ENCODE assay signal across 9 cellular contexts in the genomic region with DNA sequence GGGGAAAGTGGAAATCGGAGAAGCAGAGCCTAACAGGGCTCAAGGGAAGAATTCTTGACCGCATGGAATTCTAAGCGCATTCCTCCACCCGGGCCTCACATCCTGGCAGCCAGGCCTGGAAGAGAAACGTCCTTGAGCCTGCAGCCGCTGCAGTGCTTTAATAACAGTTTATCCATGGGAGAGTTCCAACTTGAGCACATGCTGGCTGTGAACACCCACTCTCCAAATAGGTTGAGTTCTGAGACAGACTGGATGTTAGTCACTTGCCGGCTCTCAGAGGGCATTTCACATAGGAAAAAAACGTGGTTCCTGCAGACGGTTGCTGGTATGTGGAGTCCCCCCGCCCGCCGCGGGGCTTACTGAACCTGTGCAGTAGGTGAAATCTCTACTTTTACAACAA.
DNase-seq lines count a peak whose midpoint lies in the region; ATAC-seq, FAIRE-seq and TF ChIP-seq lines count a peak whose summit lies in the region.
"Had no signal": no experiment of that assay in that cellular context is flagged by ENCODE, and none has a peak within 500 bp of the region (broad histone marks: within the 10 kb centered on the region; RNA-seq: fewer than 3 reads in every experiment).

No MANE protein-coding gene starts in this region.

- CTCF ChIA-PET in endothelial cell of umbilical vein (lab: Charles Lee), result interaction anchor here (0.6 to 9.8 kb wide), 27 partner anchors 16 to 621 kb away, joined by 3 to 450 read pairs (median 7); a partner anchor contains a TSS

- no peaks in the 10 kb centered on the region for H3K27me3 ChIP-seq in endothelial cell of umbilical vein (ENCODE audit: control insufficient read depth in 2 of 2, insufficient read depth in 2 of 2, low read length in 2 of 2)
- no peaks in the 10 kb centered on the region for H3K27me3 ChIP-seq in mesendoderm (ENCODE audit: insufficient read depth, low read length, poor library complexity)

- H4K5ac ChIP-seq in mesendoderm (ENCODE audit: low read length), result no peak overlapping the region

- peaks cover 10% of the 10 kb centered on the region for H3K79me2 ChIP-seq in endothelial cell of umbilical vein (ENCODE audit: control insufficient read depth, insufficient read depth, low read length)
- H3K79me2 ChIP-seq in mesendoderm (ENCODE audit: control insufficient read depth, insufficient read depth, low read length), result no peaks in the 10 kb centered on the region

- FAIRE-seq in endothelial cell of umbilical vein (lab: Jason Lieb, UNC), result peak; percentile 98

- dilution Hi-C loops in endothelial cell of umbilical vein (cut with MboI; ENCODE audit: extremely low pct_ligation_motif_present, low sequenced_read_pairs), result loop anchor here (25.0 kb wide), 1 partner anchor 176 kb away; a partner anchor contains a TSS

- WGBS in mesendoderm (ENCODE audit: extremely low coverage, insufficient coverage, low lambda C conversion rate), result no CpG with 5 or more reads among the region's 13 CpGs

- DNase-seq in ACHN, result peak; percentile 99
- peak; percentile 100 for DNase-seq in LHCN-M2 (ENCODE audit: low read depth)
- DNase-seq in endothelial cell of umbilical vein (ENCODE audit: low read depth, low spot score), result peak; percentile 96
- peak; percentile 97 for DNase-seq in mesendoderm
- DNase-seq in KG1 (lab: John Stamatoyannopoulos, UW), result no peak
- DNase-seq in germinal center (ENCODE audit: low spot score), result no peak
- no peak for DNase-seq in stimulated activated CD4-positive, alpha-beta T cell treated with anti-CD3 and anti-CD28 coated beads, Interleukin-2, amount 100 ng/mL, for 48 hours

- H2BK120ac ChIP-seq in mesendoderm (ENCODE audit: low read depth, low read length), result peak overlapping the region; percentile 48

- H3K23ac ChIP-seq in mesendoderm (ENCODE audit: low read length), result no peak overlapping the region

- H4K20me1 ChIP-seq in endothelial cell of umbilical vein (replicated peaks; ENCODE audit: control insufficient read depth, extremely low read depth, insufficient read depth, low read length), result no peaks in the 10 kb centered on the region

- H2AFZ ChIP-seq in endothelial cell of umbilical vein (ENCODE audit: low read depth, low read length), result no peak overlapping the region

- peaks cover 62% of the 10 kb centered on the region for H3K4me1 ChIP-seq in endothelial cell of umbilical vein (ENCODE audit: control insufficient read depth, extremely low read depth, insufficient read depth, low read length)
- H3K4me1 ChIP-seq in mesendoderm (ENCODE audit: control insufficient read depth, low read depth, low read length), result peaks cover 10% of the 10 kb centered on the region

- intact Hi-C loops in endothelial cell of umbilical vein (cut with micrococcal nuclease), result loop anchor here (1.0 to 2.0 kb wide), 9 partner anchors 15 to 297 kb away; a partner anchor contains a TSS

- H3K4me2 ChIP-seq in endothelial cell of umbilical vein (ENCODE audit: insufficient read depth, low read length) (peak overlapping the region; percentile 49), mesendoderm (ENCODE audit: low read length) (no peak overlapping the region)

- no peaks in the 10 kb centered on the region for H3K79me1 ChIP-seq in mesendoderm (ENCODE audit: low read length)

- H2AK5ac ChIP-seq in mesendoderm (ENCODE audit: low read length), result no peak overlapping the region

- in situ Hi-C loops in ACHN (cut with HindIII; ENCODE audit: low pct_ligation_motif_present, low pct_unique_long_range_greater_than_20kb, low sequenced_read_pairs), result loop anchor here (25.0 kb wide), 1 partner anchor 176 kb away; a partner anchor contains a TSS

- peak overlapping the region; percentile 35 for H2BK5ac ChIP-seq in mesendoderm (ENCODE audit: low read length)

- TF ChIP-seq POLR2A in endothelial cell of umbilical vein (IDR thresholded peaks at IDR 0.05; ENCODE audit: low read depth, low read length), result peak; percentile 80

- POLR2A ChIA-PET in endothelial cell of umbilical vein (lab: Charles Lee), result interaction anchor here (0.6 to 5.3 kb wide), 6 partner anchors 16 to 465 kb away, joined by 3 to 50 read pairs (median 6); a partner anchor contains a TSS

- H3K27ac ChIP-seq in endothelial cell of umbilical vein (ENCODE audit: insufficient read depth, low read depth, low read length) (peak overlapping the region; percentile 99), mesendoderm (ENCODE audit: low read depth, low read length) (peak overlapping the region; percentile 74)
- H3K27ac ChIP-seq: VCaP had no signal

- no peak for ATAC-seq in HG02973 (IDR thresholded peaks at IDR 0.05; ENCODE audit: unreplicated experiment)

- peak overlapping the region; percentile 94 for H3K9ac ChIP-seq in endothelial cell of umbilical vein (replicated peaks; ENCODE audit: extremely low read depth, insufficient read depth, low read length)
- H3K9ac ChIP-seq in mesendoderm (ENCODE audit: low read length), result peak overlapping the region; percentile 51

- no peaks in the 10 kb centered on the region for H3K36me3 ChIP-seq in endothelial cell of umbilical vein (ENCODE audit: control insufficient read depth in 2 of 2, extremely low read depth in 1 of 2, insufficient read depth in 2 of 2, low read length in 2 of 2)
- H3K36me3 ChIP-seq in mesendoderm (ENCODE audit: control insufficient read depth, insufficient read depth, low read length), result no peaks in the 10 kb centered on the region

- no peak overlapping the region for H2BK15ac ChIP-seq in mesendoderm (replicated peaks; ENCODE audit: low read depth)

- H3K9me1 ChIP-seq in endothelial cell of umbilical vein (replicated peaks; ENCODE audit: control insufficient read depth, extremely low read depth, insufficient read depth, low read length), result no peaks in the 10 kb centered on the region

- TF ChIP-seq CTCF in endothelial cell of umbilical vein (IDR thresholded peaks at IDR 0.05; ENCODE audit: extremely low read depth in 1 of 2, insufficient read depth in 1 of 2, low read depth in 1 of 2, low read length in 2 of 2), result no peak

- no peak overlapping the region for H4K8ac ChIP-seq in mesendoderm (ENCODE audit: low read depth, low read length)

- H3K4ac ChIP-seq in mesendoderm (ENCODE audit: low read depth, low read length), result no peak overlapping the region

- H3K9me3 ChIP-seq in endothelial cell of umbilical vein (replicated peaks; ENCODE audit: control insufficient read depth, insufficient read depth, low read length), result no peaks in the 10 kb centered on the region

- H3K18ac ChIP-seq in mesendoderm (ENCODE audit: low read length), result peak overlapping the region; percentile 94

- H3K4me3 ChIP-seq in endothelial cell of umbilical vein (replicated peaks in 1 of 3; ENCODE audit: insufficient read depth in 1 of 3, low read depth in 1 of 3, low read length in 3 of 3), result peak overlapping the region in 1 of 3 experiments; percentile 16
- no peak overlapping the region for H3K4me3 ChIP-seq in mesendoderm (ENCODE audit: low read length)

- peak overlapping the region; percentile 82 for H3K56ac ChIP-seq in mesendoderm (ENCODE audit: low read length)

- BruUV-seq in endothelial cell of umbilical vein (replicated peaks; lab: Mats Ljungman, UMichigan), result no TSS peak

TF ChIP-seq in endothelial cell of umbilical vein, 7 proteins besides CTCF, POLR2A, EP300 and RAD21:
- TF ChIP-seq JUN (IDR thresholded peaks at IDR 0.05; ENCODE audit: borderline replicate concordance, insufficient read depth, insufficient read length, low read depth), result peak; percentile 45
- TF ChIP-seq, protein P1, sequence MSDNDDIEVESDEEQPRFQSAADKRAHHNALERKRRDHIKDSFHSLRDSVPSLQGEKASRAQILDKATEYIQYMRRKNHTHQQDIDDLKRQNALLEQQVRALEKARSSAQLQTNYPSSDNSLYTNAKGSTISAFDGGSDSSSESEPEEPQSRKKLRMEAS (IDR thresholded peaks at IDR 0.05; ENCODE audit: insufficient read depth, insufficient read length), result peak; percentile 79
- no peak for TF ChIP-seq MYC (IDR thresholded peaks at IDR 0.05; ENCODE audit: low read depth, low read length)
- TF ChIP-seq EZH2 (IDR thresholded peaks at IDR 0.05; ENCODE audit: borderline replicate concordance, low read depth, low read length, severe bottlenecking), result no peak
- peak; percentile 48 for TF ChIP-seq FOS (IDR thresholded peaks at IDR 0.05; ENCODE audit: borderline replicate concordance, insufficient read depth, low read length)
- TF ChIP-seq POLR2AphosphoS5 (IDR thresholded peaks at IDR 0.05; ENCODE audit: insufficient read depth, low read depth, low read length), result peak; percentile 86
- peak; percentile 8 for TF ChIP-seq GATA2 (IDR thresholded peaks at IDR 0.05; ENCODE audit: insufficient read depth, insufficient read length, low read depth, low read length)

Comparison
In these comparisons a context has a peak if more than half of its experiments do, and no peak if none do; other contexts are left out.
1. DNase-seq: peak in ACHN (single experiment), LHCN-M2 (single experiment), endothelial cell of umbilical vein (single experiment) and mesendoderm (single experiment); none in KG1 (single experiment), germinal center (single experiment) and stimulated activated CD4-positive, alpha-beta T cell treated with anti-CD3 and anti-CD28 coated beads, Interleukin-2, amount 100 ng/mL, for 48 hours (0 of 2).